18 cellular contexts compared by ENCODE assay signal in the genomic region with DNA sequence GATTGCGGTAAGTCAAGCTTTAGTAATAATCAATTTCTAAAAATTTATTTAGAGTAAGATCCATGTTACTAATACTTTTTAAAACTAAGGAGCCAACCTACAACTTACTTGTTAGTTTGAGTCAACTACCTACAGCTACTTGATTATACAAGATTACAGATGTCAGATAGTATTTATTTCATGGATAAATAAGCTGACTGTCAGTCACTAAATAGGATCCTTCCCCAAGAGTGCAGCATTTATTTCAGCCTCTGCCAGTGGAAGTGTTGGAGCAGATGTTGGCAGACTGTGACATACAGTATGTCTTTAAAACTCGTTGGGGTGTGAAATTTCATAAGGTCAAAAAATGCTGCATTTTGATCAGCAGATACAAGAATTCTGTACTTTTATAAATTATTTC.
DNase-seq lines count a peak whose midpoint lies in the region; TF ChIP-seq lines count a peak whose summit lies in the region.
"Had no signal": no experiment of that assay in that cellular context is flagged by ENCODE, and none has a peak within 500 bp of the region (broad histone marks: within the 10 kb centered on the region; RNA-seq: fewer than 3 reads in every experiment).

No MANE protein-coding gene starts in this region.

- H2AFZ ChIP-seq in neural cell (ENCODE audit: low read depth, low read length) (no peak overlapping the region), OCI-LY7 (ENCODE audit: low read length) (no peak overlapping the region)

- H4K20me1 ChIP-seq in neural cell (ENCODE audit: insufficient read depth) (no peaks in the 10 kb centered on the region), OCI-LY7 (ENCODE audit: insufficient read depth, low read length) (no peaks in the 10 kb centered on the region)

- intact Hi-C loops in OCI-LY7 (cut with micrococcal nuclease; ENCODE audit: unreplicated experiment): no loop called here

- TF ChIP-seq EP300 in neural cell (conservative IDR thresholded peaks at IDR 0.05; ENCODE audit: poor library complexity, severe bottlenecking): peak; percentile 77

- H3K27me3 ChIP-seq in neural cell (ENCODE audit: insufficient read depth, low read depth, low read length): no peaks in the 10 kb centered on the region
- H3K27me3 ChIP-seq: BLaER1 treated with 17β-estradiol and CSF1 and Interleukin-3, amounts not matched to agents 10 nM and 100 nM had no signal

- TF ChIP-seq CTCF in neural cell (IDR thresholded peaks at IDR 0.05; ENCODE audit: poor library complexity, severe bottlenecking) (no peak), OCI-LY7 (conservative IDR thresholded peaks at IDR 0.05; ENCODE audit: low read length) (no peak)

- H3K36me3 ChIP-seq in neural cell (ENCODE audit: insufficient read depth, low read length) (no peaks in the 10 kb centered on the region), OCI-LY7 (ENCODE audit: insufficient read depth, low read length) (no peaks in the 10 kb centered on the region)

- H3K27ac ChIP-seq in neural cell (ENCODE audit: low read length): peak overlapping the region; percentile 12
- H3K27ac ChIP-seq in OCI-LY7 (ENCODE audit: low read depth, low read length, poor library complexity, severe bottlenecking): no peak overlapping the region
- H3K27ac ChIP-seq: BLaER1 treated with 17β-estradiol and CSF1 and Interleukin-3, amounts not matched to agents 10 nM and 100 nM had no signal

- H3K9me3 ChIP-seq in neural cell (ENCODE audit: low read length): no peaks in the 10 kb centered on the region
- H3K9me3 ChIP-seq in OCI-LY7 (ENCODE audit: low read length): no peaks in the 10 kb centered on the region
- H3K9me3 ChIP-seq: BLaER1 treated with 17β-estradiol and CSF1 and Interleukin-3, amounts not matched to agents 10 nM and 100 nM had no signal

- H3K4me3 ChIP-seq in neural cell (ENCODE audit: low read length) (no peak overlapping the region), OCI-LY7 (ENCODE audit: low read depth, low read length, poor library complexity, severe bottlenecking) (no peak overlapping the region)
- H3K4me3 ChIP-seq: BLaER1 treated with 17β-estradiol and CSF1 and Interleukin-3, amounts not matched to agents 10 nM and 100 nM; K562 had no signal

- H3K79me2 ChIP-seq in neural cell (replicated peaks; ENCODE audit: insufficient read depth, low read length): no peaks in the 10 kb centered on the region
- no peaks in the 10 kb centered on the region for H3K79me2 ChIP-seq in OCI-LY7 (ENCODE audit: insufficient read depth, low read depth, low read length)

- H3K9ac ChIP-seq in neural cell (ENCODE audit: low read length): no peak overlapping the region
- H3K9ac ChIP-seq: BLaER1 treated with 17β-estradiol and CSF1 and Interleukin-3, amounts not matched to agents 10 nM and 100 nM had no signal

- CTCF ChIA-PET in OCI-LY7 (lab: Charles Lee; ENCODE audit: unreplicated experiment): no interaction called here

- H3K9me2 ChIP-seq in neural cell (ENCODE audit: insufficient read depth, low read length) (no peaks in the 10 kb centered on the region), OCI-LY7 (ENCODE audit: insufficient read depth, low read length) (no peaks in the 10 kb centered on the region)

- BruUV-seq in OCI-LY7 (replicated peaks; lab: Mats Ljungman, UMichigan): no TSS peak

- no peaks in the 10 kb centered on the region for H3F3A ChIP-seq in neural cell (ENCODE audit: insufficient read depth, low read length, poor library complexity, severe bottlenecking)

- H3K4me1 ChIP-seq in OCI-LY7 (ENCODE audit: insufficient read depth, low read length, poor library complexity, severe bottlenecking): no peaks in the 10 kb centered on the region
- H3K4me1 ChIP-seq: BLaER1 treated with 17β-estradiol and CSF1 and Interleukin-3, amounts not matched to agents 10 nM and 100 nM had no signal

- TF ChIP-seq RAD21 in neural cell (conservative IDR thresholded peaks at IDR 0.05): no peak

- H3K4me2 ChIP-seq in neural cell (ENCODE audit: low read length) (no peak overlapping the region), OCI-LY7 (ENCODE audit: low read length) (no peak overlapping the region)
- H3K4me2 ChIP-seq: BLaER1 treated with 17β-estradiol and CSF1 and Interleukin-3, amounts not matched to agents 10 nM and 100 nM had no signal

- peak; percentile 72 for DNase-seq in DMS 273 treated with DMSO at 0.1 percent for 48 hours (lab: John Stamatoyannopoulos, UW)
- DNase-seq in NCI-H1694 treated with DMSO at 0.1 percent for 48 hours (lab: John Stamatoyannopoulos, UW): peak; percentile 100
- peak; percentile 73 for DNase-seq in NCI-H69 (lab: John Stamatoyannopoulos, UW)
- no peak for DNase-seq in OCI-LY7 (ENCODE audit: low spot score)
- no peak for DNase-seq in mesenteric fat pad (ENCODE audit: low spot score)
- DNase-seq in NOMO-1 treated with DMSO at 0.1 percent for 48 hours (lab: John Stamatoyannopoulos, UW; ENCODE audit: unreplicated experiment): no peak
- DNase-seq: CD8-positive, alpha-beta T cell; DMS79 treated with DMSO at 0.1 percent for 48 hours; NCI-H1105 treated with DMSO at 0.1 percent for 48 hours; NCI-H187; NCI-H510A treated with DMSO at 0.1 percent for 48 hours; NK-92 treated with Interleukin-12 subunit alpha and Interleukin-12 subunit beta, amount 100 ng/mL, for 24 hours; OCI-M1; SHP77 treated with DMSO at 0.1 percent for 48 hours; T-helper 1 cell had no signal

- POLR2A ChIA-PET in OCI-LY7 (lab: Charles Lee): interaction anchor here (1.1 to 1.4 kb wide), 3 partner anchors 10 to 19 kb away, joined by 3 to 4 read pairs (median 4); no protein-coding TSS in a partner anchor

TF ChIP-seq in neural cell, 6 proteins besides CTCF, POLR2A, EP300 and RAD21:
- no peak for TF ChIP-seq SMC3 (conservative IDR thresholded peaks at IDR 0.05; ENCODE audit: poor library complexity)
- TF ChIP-seq EZH2 (IDR thresholded peaks at IDR 0.05; ENCODE audit: borderline replicate concordance, insufficient read depth, low read length, poor library complexity, severe bottlenecking): no peak
- peak; percentile 62 for TF ChIP-seq POLR2AphosphoS5 (IDR thresholded peaks at IDR 0.05)
- TF ChIP-seq, protein P1, sequence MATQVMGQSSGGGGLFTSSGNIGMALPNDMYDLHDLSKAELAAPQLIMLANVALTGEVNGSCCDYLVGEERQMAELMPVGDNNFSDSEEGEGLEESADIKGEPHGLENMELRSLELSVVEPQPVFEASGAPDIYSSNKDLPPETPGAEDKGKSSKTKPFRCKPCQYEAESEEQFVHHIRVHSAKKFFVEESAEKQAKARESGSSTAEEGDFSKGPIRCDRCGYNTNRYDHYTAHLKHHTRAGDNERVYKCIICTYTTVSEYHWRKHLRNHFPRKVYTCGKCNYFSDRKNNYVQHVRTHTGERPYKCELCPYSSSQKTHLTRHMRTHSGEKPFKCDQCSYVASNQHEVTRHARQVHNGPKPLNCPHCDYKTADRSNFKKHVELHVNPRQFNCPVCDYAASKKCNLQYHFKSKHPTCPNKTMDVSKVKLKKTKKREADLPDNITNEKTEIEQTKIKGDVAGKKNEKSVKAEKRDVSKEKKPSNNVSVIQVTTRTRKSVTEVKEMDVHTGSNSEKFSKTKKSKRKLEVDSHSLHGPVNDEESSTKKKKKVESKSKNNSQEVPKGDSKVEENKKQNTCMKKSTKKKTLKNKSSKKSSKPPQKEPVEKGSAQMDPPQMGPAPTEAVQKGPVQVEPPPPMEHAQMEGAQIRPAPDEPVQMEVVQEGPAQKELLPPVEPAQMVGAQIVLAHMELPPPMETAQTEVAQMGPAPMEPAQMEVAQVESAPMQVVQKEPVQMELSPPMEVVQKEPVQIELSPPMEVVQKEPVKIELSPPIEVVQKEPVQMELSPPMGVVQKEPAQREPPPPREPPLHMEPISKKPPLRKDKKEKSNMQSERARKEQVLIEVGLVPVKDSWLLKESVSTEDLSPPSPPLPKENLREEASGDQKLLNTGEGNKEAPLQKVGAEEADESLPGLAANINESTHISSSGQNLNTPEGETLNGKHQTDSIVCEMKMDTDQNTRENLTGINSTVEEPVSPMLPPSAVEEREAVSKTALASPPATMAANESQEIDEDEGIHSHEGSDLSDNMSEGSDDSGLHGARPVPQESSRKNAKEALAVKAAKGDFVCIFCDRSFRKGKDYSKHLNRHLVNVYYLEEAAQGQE (IDR thresholded peaks at IDR 0.05; ENCODE audit: borderline replicate concordance): no peak
- TF ChIP-seq TAF1 (IDR thresholded peaks at IDR 0.05; ENCODE audit: low read depth): no peak
- no peak for TF ChIP-seq MXI1 (conservative IDR thresholded peaks at IDR 0.05; ENCODE audit: poor library complexity, severe bottlenecking)

Comparison
In these comparisons a context has a peak if more than half of its experiments do, and no peak if none do; other contexts are left out.
1. DNase-seq: peak in DMS 273 treated with DMSO at 0.1 percent for 48 hours (single experiment), NCI-H1694 treated with DMSO at 0.1 percent for 48 hours (single experiment) and NCI-H69 (single experiment); none in OCI-LY7 (single experiment), mesenteric fat pad (single experiment) and NOMO-1 treated with DMSO at 0.1 percent for 48 hours (single experiment).